21 cellular contexts compared by ENCODE assay signal in genomic region chr20:3667434-3668037, GRCh38. TPM values are rescaled to one million over a fixed set of nuclear protein-coding genes. Genes with fewer than 3 reads are reported as not detected.
DNase-seq lines count a peak whose midpoint lies in the region; ATAC-seq and TF ChIP-seq lines count a peak whose summit lies in the region.
"Had no signal": no experiment of that assay in that cellular context is flagged by ENCODE, and none has a peak within 500 bp of the region (broad histone marks: within the 10 kb centered on the region; RNA-seq: fewer than 3 reads in every experiment).

No MANE protein-coding gene starts in this region.

- intact Hi-C loops in activated T-helper 1 cell treated with anti-CD3 and anti-CD28 coated beads, Interleukin-12 subunit alpha, Interleukin-12 subunit beta, Interleukin-2, Interleukin-4 antibody, amounts not matched to agents 30 ng/mL and 10 ng/mL and 1 ng/mL, durations not matched to agents 14 hours and 24 hours and 36 hours (cut with micrococcal nuclease): no loop called here
- intact Hi-C loops in spleen (cut with DNase I; ENCODE audit: low total_unique reads): no loop called here

- no peak overlapping the region for H3K27ac ChIP-seq in BLaER1
- no peak overlapping the region for H3K27ac ChIP-seq in CD8-positive, alpha-beta memory T cell (ENCODE audit: low read depth, low read length)
- H3K27ac ChIP-seq in spleen: no peak overlapping the region
- H3K27ac ChIP-seq: PC-9 had no signal

- H3K27me3 ChIP-seq in BLaER1 (peaks cover 8% of the 10 kb centered on the region), spleen (replicated peaks in 1 of 7) (peaks cover 0 to 74% (median 23%) of the 10 kb centered on the region in 7 donors)
- peaks cover 19% of the 10 kb centered on the region for H3K27me3 ChIP-seq in CD8-positive, alpha-beta memory T cell (ENCODE audit: insufficient read depth, low read length, poor library complexity, severe bottlenecking)

- peak overlapping the region in 5 of 8 donors; percentile 7 to 86 (median 33) for H3K27ac Mint-ChIP-seq in CD8-positive, alpha-beta memory T cell
- no peak overlapping the region for H3K27ac Mint-ChIP-seq in activated T-helper 1 cell treated with anti-CD3 and anti-CD28 coated beads, Interleukin-12 subunit alpha, Interleukin-12 subunit beta, Interleukin-2, Interleukin-4 antibody, amounts not matched to agents 30 ng/mL and 10 ng/mL and 1 ng/mL, durations not matched to agents 14 hours and 24 hours and 36 hours
- peak overlapping the region; percentile 45 to 49 for H3K27ac Mint-ChIP-seq in natural killer cell treated with Interleukin-12 subunit alpha and Interleukin-12 subunit beta and Interleukin-15 and Interleukin-18, amount 100 ng/mL, for 72 hours
- no peak overlapping the region for H3K27ac Mint-ChIP-seq in activated T-cell treated with anti-CD3 and anti-CD28 coated beads, Interleukin-2, amount 50 U/mL, for 24 hours
- H3K27ac Mint-ChIP-seq: CD14-positive monocyte, H9 had no signal

- H3K9me3 Mint-ChIP-seq in CD8-positive, alpha-beta memory T cell: no peaks in the 10 kb centered on the region
- no peaks in the 10 kb centered on the region for H3K9me3 Mint-ChIP-seq in activated T-helper 1 cell treated with anti-CD3 and anti-CD28 coated beads, Interleukin-12 subunit alpha, Interleukin-12 subunit beta, Interleukin-2, Interleukin-4 antibody, amounts not matched to agents 30 ng/mL and 10 ng/mL and 1 ng/mL, durations not matched to agents 14 hours and 24 hours and 36 hours
- no peaks in the 10 kb centered on the region for H3K9me3 Mint-ChIP-seq in natural killer cell treated with Interleukin-12 subunit alpha and Interleukin-12 subunit beta and Interleukin-15 and Interleukin-18, amount 100 ng/mL, for 72 hours
- H3K9me3 Mint-ChIP-seq in activated T-cell treated with anti-CD3 and anti-CD28 coated beads, Interleukin-2, amount 50 U/mL, for 24 hours: no peaks in the 10 kb centered on the region

- H3K4me3 ChIP-seq in BLaER1: no peak overlapping the region
- H3K4me3 ChIP-seq in CD8-positive, alpha-beta memory T cell (ENCODE audit: low read length): no peak overlapping the region
- H3K4me3 ChIP-seq in spleen: no peak overlapping the region
- H3K4me3 ChIP-seq: PC-9 had no signal

- CTCF ChIA-PET in CD8-positive, alpha-beta memory T cell (lab: Charles Lee): interaction anchor here (1.7 to 2.4 kb wide), 2 partner anchors 9 kb away, joined by 4 to 10 read pairs; no protein-coding TSS in a partner anchor

- no peak for TF ChIP-seq CTCF in spleen (IDR thresholded peaks at IDR 0.05 in 8 of 11, conservative IDR thresholded peaks at IDR 0.05 in 3 of 11)

- H3K4me3 Mint-ChIP-seq in CD8-positive, alpha-beta memory T cell: peak overlapping the region in 4 of 7 donors; percentile 46 to 87 (median 74)
- peak overlapping the region; percentile 45 for H3K4me3 Mint-ChIP-seq in activated T-helper 1 cell treated with anti-CD3 and anti-CD28 coated beads, Interleukin-12 subunit alpha, Interleukin-12 subunit beta, Interleukin-2, Interleukin-4 antibody, amounts not matched to agents 30 ng/mL and 10 ng/mL and 1 ng/mL, durations not matched to agents 14 hours and 24 hours and 36 hours
- H3K4me3 Mint-ChIP-seq in natural killer cell treated with Interleukin-12 subunit alpha and Interleukin-12 subunit beta and Interleukin-15 and Interleukin-18, amount 100 ng/mL, for 72 hours: peak overlapping the region; percentile 36
- no peak overlapping the region for H3K4me3 Mint-ChIP-seq in activated T-cell treated with anti-CD3 and anti-CD28 coated beads, Interleukin-2, amount 50 U/mL, for 24 hours

- H3K4me1 Mint-ChIP-seq in CD8-positive, alpha-beta memory T cell: peaks cover 31 to 41% (median 35%) of the 10 kb centered on the region in 3 donors
- H3K4me1 Mint-ChIP-seq in activated T-helper 1 cell treated with anti-CD3 and anti-CD28 coated beads, Interleukin-12 subunit alpha, Interleukin-12 subunit beta, Interleukin-2, Interleukin-4 antibody, amounts not matched to agents 30 ng/mL and 10 ng/mL and 1 ng/mL, durations not matched to agents 14 hours and 24 hours and 36 hours (ENCODE audit: low read depth): peaks cover 26% of the 10 kb centered on the region
- peaks cover 24 to 29% of the 10 kb centered on the region in 2 donors for H3K4me1 Mint-ChIP-seq in natural killer cell treated with Interleukin-12 subunit alpha and Interleukin-12 subunit beta and Interleukin-15 and Interleukin-18, amount 100 ng/mL, for 72 hours (ENCODE audit: low read depth in 2 of 2)
- H3K4me1 Mint-ChIP-seq in activated T-cell treated with anti-CD3 and anti-CD28 coated beads, Interleukin-2, amount 50 U/mL, for 24 hours (ENCODE audit: low read depth): peaks cover 14% of the 10 kb centered on the region
- H3K4me1 Mint-ChIP-seq: CD14-positive monocyte had no signal

- H3K9me3 ChIP-seq in BLaER1 (no peaks in the 10 kb centered on the region), spleen (no peaks in the 10 kb centered on the region)
- no peaks in the 10 kb centered on the region for H3K9me3 ChIP-seq in CD8-positive, alpha-beta memory T cell (ENCODE audit: low read length)

- no peak for TF ChIP-seq POLR2A in spleen (IDR thresholded peaks at IDR 0.05)

- ATAC-seq in natural killer cell treated with Interleukin-12 subunit alpha and Interleukin-12 subunit beta and Interleukin-15 and Interleukin-18, amount 100 ng/mL, for 72 hours: no peak

- H3K36me3 ChIP-seq in BLaER1 (no peaks in the 10 kb centered on the region), spleen (no peaks in the 10 kb centered on the region)
- no peaks in the 10 kb centered on the region for H3K36me3 ChIP-seq in CD8-positive, alpha-beta memory T cell (ENCODE audit: insufficient read depth, low read length)

- H3K4me2 ChIP-seq in BLaER1: peak overlapping the region; percentile 79
- H3K4me2 ChIP-seq: PC-9 had no signal

- no peak for DNase-seq in CD8-positive, alpha-beta memory T cell
- DNase-seq in activated T-helper 1 cell treated with anti-CD3 and anti-CD28 coated beads, Interleukin-12 subunit alpha, Interleukin-12 subunit beta, Interleukin-2, Interleukin-4 antibody, amounts not matched to agents 30 ng/mL and 10 ng/mL and 1 ng/mL, durations not matched to agents 14 hours and 24 hours and 36 hours (ENCODE audit: low spot score): no peak
- no peak for DNase-seq in natural killer cell treated with Interleukin-12 subunit alpha and Interleukin-12 subunit beta and Interleukin-15 and Interleukin-18, amount 100 ng/mL, for 72 hours (ENCODE audit: low spot score)
- DNase-seq in spleen (no peak), occipital lobe (lab: John Stamatoyannopoulos, UW) (no peak)
- DNase-seq in activated T-cell treated with anti-CD3 and anti-CD28 coated beads, Interleukin-2, amount 50 U/mL, for 24 hours: no peak
- DNase-seq: ACHN, AML-193, DMS 273 treated with DMSO at 0.1 percent for 48 hours, DND-41, H9, MM.1S, NCI-H1417 treated with DMSO at 0.1 percent for 48 hours, NCI-H187 treated with DMSO at 0.1 percent for 48 hours, NCI-H226, NCI-H524, PC-9 had no signal

- POLR2A ChIA-PET in CD8-positive, alpha-beta memory T cell (lab: Charles Lee): no interaction called here

- H3K36me3 Mint-ChIP-seq in CD8-positive, alpha-beta memory T cell: no peaks in the 10 kb centered on the region
- H3K36me3 Mint-ChIP-seq in activated T-helper 1 cell treated with anti-CD3 and anti-CD28 coated beads, Interleukin-12 subunit alpha, Interleukin-12 subunit beta, Interleukin-2, Interleukin-4 antibody, amounts not matched to agents 30 ng/mL and 10 ng/mL and 1 ng/mL, durations not matched to agents 14 hours and 24 hours and 36 hours (ENCODE audit: low read depth): peaks cover 4% of the 10 kb centered on the region
- no peaks in the 10 kb centered on the region for H3K36me3 Mint-ChIP-seq in natural killer cell treated with Interleukin-12 subunit alpha and Interleukin-12 subunit beta and Interleukin-15 and Interleukin-18, amount 100 ng/mL, for 72 hours
- no peaks in the 10 kb centered on the region for H3K36me3 Mint-ChIP-seq in activated T-cell treated with anti-CD3 and anti-CD28 coated beads, Interleukin-2, amount 50 U/mL, for 24 hours (ENCODE audit: low read depth)
- H3K36me3 Mint-ChIP-seq: CD14-positive monocyte had no signal

- WGBS in spleen, 5 donors: 87 to 92% (median 90%) methylated on average over 8 of the region's 8 CpGs; no CpG with 5 or more reads in 1 of the 5 donors

- H4K20me1 ChIP-seq in BLaER1: no peaks in the 10 kb centered on the region

- no peak overlapping the region for H3K9ac ChIP-seq in BLaER1

- H3K27me3 Mint-ChIP-seq in CD8-positive, alpha-beta memory T cell: peaks cover 46 to 49% of the 10 kb centered on the region in 2 donors
- peaks cover 63% of the 10 kb centered on the region for H3K27me3 Mint-ChIP-seq in activated T-helper 1 cell treated with anti-CD3 and anti-CD28 coated beads, Interleukin-12 subunit alpha, Interleukin-12 subunit beta, Interleukin-2, Interleukin-4 antibody, amounts not matched to agents 30 ng/mL and 10 ng/mL and 1 ng/mL, durations not matched to agents 14 hours and 24 hours and 36 hours (ENCODE audit: insufficient read depth)
- peaks cover 6 to 28% of the 10 kb centered on the region in 2 donors for H3K27me3 Mint-ChIP-seq in natural killer cell treated with Interleukin-12 subunit alpha and Interleukin-12 subunit beta and Interleukin-15 and Interleukin-18, amount 100 ng/mL, for 72 hours
- H3K27me3 Mint-ChIP-seq in activated T-cell treated with anti-CD3 and anti-CD28 coated beads, Interleukin-2, amount 50 U/mL, for 24 hours: peaks cover 39% of the 10 kb centered on the region

- peaks cover 79% of the 10 kb centered on the region for H3K4me1 ChIP-seq in BLaER1
- H3K4me1 ChIP-seq in CD8-positive, alpha-beta memory T cell (ENCODE audit: insufficient read depth, low read length): peaks cover 16% of the 10 kb centered on the region
- H3K4me1 ChIP-seq in spleen: peaks cover 0 to 17% (median 10%) of the 10 kb centered on the region in 6 donors

RNA-seq across cellular contexts. Expression of gene GFRA4, which starts 4.3 kb away (rescaled TPM):
- not detected for total RNA-seq in CD8-positive, alpha-beta memory T cell
- not detected for polyA plus RNA-seq in CD8-positive, alpha-beta memory T cell
- not detected in 2 replicates for total RNA-seq in activated T-helper 1 cell treated with anti-CD3 and anti-CD28 coated beads, Interleukin-12 subunit alpha, Interleukin-12 subunit beta, Interleukin-2, Interleukin-4 antibody, amounts not matched to agents 30 ng/mL and 10 ng/mL and 1 ng/mL, durations not matched to agents 14 hours and 24 hours and 36 hours
- not detected for total RNA-seq in natural killer cell treated with Interleukin-12 subunit alpha and Interleukin-12 subunit beta and Interleukin-15 and Interleukin-18, amount 100 ng/mL, for 72 hours
- total RNA-seq in spleen: not detected
- not detected for polyA plus RNA-seq in spleen
- total RNA-seq in occipital lobe: not detected
- total RNA-seq: G401, H9, LHCN-M2, PC-9 had no signal
- polyA plus RNA-seq: CD14-positive monocyte had no signal

RNA-seq across cellular contexts. Expression of gene ADAM33, which starts 14.3 kb away (rescaled TPM):
- total RNA-seq in CD8-positive, alpha-beta memory T cell: not detected
- polyA plus RNA-seq in CD8-positive, alpha-beta memory T cell: not detected
- not detected in 2 replicates for total RNA-seq in activated T-helper 1 cell treated with anti-CD3 and anti-CD28 coated beads, Interleukin-12 subunit alpha, Interleukin-12 subunit beta, Interleukin-2, Interleukin-4 antibody, amounts not matched to agents 30 ng/mL and 10 ng/mL and 1 ng/mL, durations not matched to agents 14 hours and 24 hours and 36 hours
- total RNA-seq in natural killer cell treated with Interleukin-12 subunit alpha and Interleukin-12 subunit beta and Interleukin-15 and Interleukin-18, amount 100 ng/mL, for 72 hours: not detected
- total RNA-seq in spleen: 10 to 100 TPM in 3 of 7 donors, 1 to 10 TPM in 4; 4.0 to 10.7 (median 9.1) TPM
- 10 to 100 TPM in 1 of 3 donors, 1 to 10 TPM in 2; 5.9 to 31.6 (median 9.5) TPM for polyA plus RNA-seq in spleen
- 3.6 TPM for total RNA-seq in occipital lobe
- total RNA-seq: G401, PC-9 had no signal
- polyA plus RNA-seq: CD14-positive monocyte had no signal

RNA-seq across cellular contexts. Expression of gene SIGLEC1, which starts 44.9 kb away (rescaled TPM):
- total RNA-seq in CD8-positive, alpha-beta memory T cell: under 1 TPM; 0.18 to 0.24 TPM
- polyA plus RNA-seq in CD8-positive, alpha-beta memory T cell: not detected
- not detected in 2 replicates for total RNA-seq in activated T-helper 1 cell treated with anti-CD3 and anti-CD28 coated beads, Interleukin-12 subunit alpha, Interleukin-12 subunit beta, Interleukin-2, Interleukin-4 antibody, amounts not matched to agents 30 ng/mL and 10 ng/mL and 1 ng/mL, durations not matched to agents 14 hours and 24 hours and 36 hours
- total RNA-seq in natural killer cell treated with Interleukin-12 subunit alpha and Interleukin-12 subunit beta and Interleukin-15 and Interleukin-18, amount 100 ng/mL, for 72 hours: under 1 TPM in 1 of 2 donors, not detected in 1; 0.08 TPM
- 10 to 100 TPM in 5 of 7 donors, 1 to 10 TPM in 2; 3.0 to 50.2 (median 21.9) TPM for total RNA-seq in spleen
- polyA plus RNA-seq in spleen: 10 to 100 TPM in 2 of 3 donors, 1 to 10 TPM in 1; 8.1 to 18.4 (median 11.0) TPM
- 0.16 TPM for total RNA-seq in occipital lobe
- total RNA-seq: G401, H9, LHCN-M2, PC-9 had no signal

Comparison
In these comparisons a context has a peak if more than half of its experiments do, and no peak if none do; other contexts are left out.
1. H3K27ac Mint-ChIP-seq: peak in CD8-positive, alpha-beta memory T cell (5 of 8) and natural killer cell treated with Interleukin-12 subunit alpha and Interleukin-12 subunit beta and Interleukin-15 and Interleukin-18, amount 100 ng/mL, for 72 hours (2 of 2); none in activated T-helper 1 cell treated with anti-CD3 and anti-CD28 coated beads, Interleukin-12 subunit alpha, Interleukin-12 subunit beta, Interleukin-2, Interleukin-4 antibody, amounts not matched to agents 30 ng/mL and 10 ng/mL and 1 ng/mL, durations not matched to agents 14 hours and 24 hours and 36 hours (single experiment) and activated T-cell treated with anti-CD3 and anti-CD28 coated beads, Interleukin-2, amount 50 U/mL, for 24 hours (single experiment).